In the genomic region with DNA sequence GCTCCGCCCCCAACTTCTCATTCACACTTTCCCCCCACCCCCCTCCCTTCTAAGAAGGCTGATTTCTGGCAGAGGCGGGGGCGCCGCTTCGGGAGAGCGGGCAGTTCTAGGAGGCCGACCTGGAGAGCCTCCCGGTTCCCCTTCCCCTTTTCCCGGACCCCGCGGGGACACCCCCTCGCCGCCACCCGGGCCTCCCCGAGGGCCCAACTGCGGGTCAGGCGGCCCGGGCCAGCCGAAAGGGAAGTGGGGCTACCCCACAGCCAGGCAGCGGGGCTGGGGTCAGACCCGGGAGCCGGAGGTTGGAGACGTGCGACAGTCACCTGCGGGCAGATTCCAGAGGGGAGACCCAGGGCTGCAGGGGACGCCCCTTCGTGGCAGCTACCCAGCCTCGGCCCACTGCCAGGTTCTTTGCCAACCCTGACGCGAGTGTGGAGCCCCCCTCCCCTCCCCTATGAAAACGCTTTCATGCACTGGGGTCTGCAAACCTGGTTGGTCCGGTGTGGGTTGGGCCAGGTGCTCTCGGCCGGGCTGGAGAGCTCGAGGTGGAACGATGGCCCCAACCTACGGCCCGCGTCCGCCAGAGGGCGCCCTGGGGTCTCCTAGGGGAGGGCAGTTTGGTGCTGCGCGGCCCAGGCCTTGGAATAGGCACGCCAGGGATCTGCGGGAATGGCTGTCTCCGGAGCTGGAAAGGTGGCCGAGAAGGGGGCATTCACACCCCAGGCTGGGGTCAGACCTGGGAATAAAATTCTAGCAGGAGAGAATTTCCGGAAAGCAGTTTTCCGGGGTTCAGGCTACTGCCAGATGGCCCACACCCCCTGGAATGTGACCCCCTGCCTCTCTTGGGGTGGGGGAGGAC, we compare ENCODE assay signal across 1 cellular context.
TF ChIP-seq lines count a peak whose summit lies in the region.

No MANE protein-coding gene starts in this region.

TF ChIP-seq in K562, 482 proteins besides CTCF, POLR2A, EP300 and RAD21 (continued from another document and continues in another):
- TF ChIP-seq RREB1 (CRISPR knock-in tag; IDR thresholded peaks at IDR 0.05), result peak; percentile 56; the same call in 1 of the 2 replicates
- 0 out of 2 replicates have a peak, but pooled peaks have one; percentile 34 for TF ChIP-seq ZNF609 (CRISPR knock-in tag; IDR thresholded peaks at IDR 0.05; ENCODE audit: borderline replicate concordance)
- TF ChIP-seq CBX5 (IDR thresholded peaks at IDR 0.05; ENCODE audit: borderline replicate concordance, low read depth), result 0 out of 2 replicates have a peak, but pooled peaks have one; percentile 17
- TF ChIP-seq ZEB2 (IDR thresholded peaks at IDR 0.05), result peak; percentile 97
- TF ChIP-seq CHD4 (IDR thresholded peaks at IDR 0.05; ENCODE audit: insufficient read depth, insufficient replicate concordance, low read depth, low read length, poor library complexity, severe bottlenecking), result peak; percentile 73
- no peak for TF ChIP-seq CAMTA2 (CRISPR knock-in tag; conservative IDR thresholded peaks at IDR 0.05)
- peak; percentile 63; the same call in 1 of the 2 replicates for TF ChIP-seq SP1 (CRISPR knock-in tag; IDR thresholded peaks at IDR 0.05)
- TF ChIP-seq, protein P1, sequence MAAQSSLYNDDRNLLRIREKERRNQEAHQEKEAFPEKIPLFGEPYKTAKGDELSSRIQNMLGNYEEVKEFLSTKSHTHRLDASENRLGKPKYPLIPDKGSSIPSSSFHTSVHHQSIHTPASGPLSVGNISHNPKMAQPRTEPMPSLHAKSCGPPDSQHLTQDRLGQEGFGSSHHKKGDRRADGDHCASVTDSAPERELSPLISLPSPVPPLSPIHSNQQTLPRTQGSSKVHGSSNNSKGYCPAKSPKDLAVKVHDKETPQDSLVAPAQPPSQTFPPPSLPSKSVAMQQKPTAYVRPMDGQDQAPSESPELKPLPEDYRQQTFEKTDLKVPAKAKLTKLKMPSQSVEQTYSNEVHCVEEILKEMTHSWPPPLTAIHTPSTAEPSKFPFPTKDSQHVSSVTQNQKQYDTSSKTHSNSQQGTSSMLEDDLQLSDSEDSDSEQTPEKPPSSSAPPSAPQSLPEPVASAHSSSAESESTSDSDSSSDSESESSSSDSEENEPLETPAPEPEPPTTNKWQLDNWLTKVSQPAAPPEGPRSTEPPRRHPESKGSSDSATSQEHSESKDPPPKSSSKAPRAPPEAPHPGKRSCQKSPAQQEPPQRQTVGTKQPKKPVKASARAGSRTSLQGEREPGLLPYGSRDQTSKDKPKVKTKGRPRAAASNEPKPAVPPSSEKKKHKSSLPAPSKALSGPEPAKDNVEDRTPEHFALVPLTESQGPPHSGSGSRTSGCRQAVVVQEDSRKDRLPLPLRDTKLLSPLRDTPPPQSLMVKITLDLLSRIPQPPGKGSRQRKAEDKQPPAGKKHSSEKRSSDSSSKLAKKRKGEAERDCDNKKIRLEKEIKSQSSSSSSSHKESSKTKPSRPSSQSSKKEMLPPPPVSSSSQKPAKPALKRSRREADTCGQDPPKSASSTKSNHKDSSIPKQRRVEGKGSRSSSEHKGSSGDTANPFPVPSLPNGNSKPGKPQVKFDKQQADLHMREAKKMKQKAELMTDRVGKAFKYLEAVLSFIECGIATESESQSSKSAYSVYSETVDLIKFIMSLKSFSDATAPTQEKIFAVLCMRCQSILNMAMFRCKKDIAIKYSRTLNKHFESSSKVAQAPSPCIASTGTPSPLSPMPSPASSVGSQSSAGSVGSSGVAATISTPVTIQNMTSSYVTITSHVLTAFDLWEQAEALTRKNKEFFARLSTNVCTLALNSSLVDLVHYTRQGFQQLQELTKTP (IDR thresholded peaks at IDR 0.05; ENCODE audit: low read depth in 1 of 2, partially characterized antibody in 2 of 2), result peak in 1 of 2 experiments; percentile 27
- peak; percentile 33 to 50; a peak in 3 of 4 replicates for TF ChIP-seq NRF1 (conservative IDR thresholded peaks at IDR 0.05 in 1 of 2, IDR thresholded peaks at IDR 0.05 in 1 of 2)
- peak; percentile 76 for TF ChIP-seq TFAP4 (CRISPR knock-in tag; IDR thresholded peaks at IDR 0.05; ENCODE audit: borderline replicate concordance)
- peak; percentile 89 to 93 for TF ChIP-seq MAZ (CRISPR knock-in tag; conservative IDR thresholded peaks at IDR 0.05 in 1 of 2, IDR thresholded peaks at IDR 0.05 in 1 of 2)
- 0 out of 2 replicates have a peak, but pooled peaks have one; percentile 5 for TF ChIP-seq KLF16 (IDR thresholded peaks at IDR 0.05)
- TF ChIP-seq ZNF79 (CRISPR knock-in tag; IDR thresholded peaks at IDR 0.05; ENCODE audit: low read depth), result no peak
- TF ChIP-seq TBL1XR1 (IDR thresholded peaks at IDR 0.05; ENCODE audit: low read length in 2 of 2), result no peak
- peak; percentile 33; the same call in 1 of the 2 replicates for TF ChIP-seq TEAD4 (IDR thresholded peaks at IDR 0.05; ENCODE audit: low read length)
- no peak for TF ChIP-seq TEAD4 (CRISPR knock-in tag; IDR thresholded peaks at IDR 0.05; ENCODE audit: borderline replicate concordance)
- no peak for TF ChIP-seq CHD2 (IDR thresholded peaks at IDR 0.05; ENCODE audit: low read depth, low read length)
- TF ChIP-seq NFE2 (IDR thresholded peaks at IDR 0.05; ENCODE audit: low read depth), result no peak
- TF ChIP-seq, protein P2, sequence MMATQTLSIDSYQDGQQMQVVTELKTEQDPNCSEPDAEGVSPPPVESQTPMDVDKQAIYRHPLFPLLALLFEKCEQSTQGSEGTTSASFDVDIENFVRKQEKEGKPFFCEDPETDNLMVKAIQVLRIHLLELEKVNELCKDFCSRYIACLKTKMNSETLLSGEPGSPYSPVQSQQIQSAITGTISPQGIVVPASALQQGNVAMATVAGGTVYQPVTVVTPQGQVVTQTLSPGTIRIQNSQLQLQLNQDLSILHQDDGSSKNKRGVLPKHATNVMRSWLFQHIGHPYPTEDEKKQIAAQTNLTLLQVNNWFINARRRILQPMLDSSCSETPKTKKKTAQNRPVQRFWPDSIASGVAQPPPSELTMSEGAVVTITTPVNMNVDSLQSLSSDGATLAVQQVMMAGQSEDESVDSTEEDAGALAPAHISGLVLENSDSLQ (IDR thresholded peaks at IDR 0.05), result 0 out of 2 replicates have a peak, but pooled peaks have one; percentile 5
- no peak for TF ChIP-seq DACH1 (IDR thresholded peaks at IDR 0.05; ENCODE audit: partially characterized antibody)
- no peak for TF ChIP-seq ZFP30 (CRISPR knock-in tag; IDR thresholded peaks at IDR 0.05; ENCODE audit: borderline replicate concordance)
- TF ChIP-seq RCOR1 (IDR thresholded peaks at IDR 0.05; ENCODE audit: borderline replicate concordance in 1 of 2, low read depth in 2 of 2, low read length in 2 of 2), result peak in 1 of 2 experiments; percentile 78; a peak in 2 of 4 replicates
- 0 out of 2 replicates have a peak, but pooled peaks have one; percentile 14 for TF ChIP-seq SOX6 (IDR thresholded peaks at IDR 0.05)
- peak; percentile 69 for TF ChIP-seq EGR1 (conservative IDR thresholded peaks at IDR 0.05)
- peak; percentile 64 for TF ChIP-seq ZBTB2 (IDR thresholded peaks at IDR 0.05)
- TF ChIP-seq SMAD4 (CRISPR knock-in tag; conservative IDR thresholded peaks at IDR 0.05), result peak; percentile 12
- peak; percentile 34; the same call in 1 of the 2 replicates for TF ChIP-seq MIER1 (IDR thresholded peaks at IDR 0.05; ENCODE audit: low read depth)
- TF ChIP-seq, protein P3, sequence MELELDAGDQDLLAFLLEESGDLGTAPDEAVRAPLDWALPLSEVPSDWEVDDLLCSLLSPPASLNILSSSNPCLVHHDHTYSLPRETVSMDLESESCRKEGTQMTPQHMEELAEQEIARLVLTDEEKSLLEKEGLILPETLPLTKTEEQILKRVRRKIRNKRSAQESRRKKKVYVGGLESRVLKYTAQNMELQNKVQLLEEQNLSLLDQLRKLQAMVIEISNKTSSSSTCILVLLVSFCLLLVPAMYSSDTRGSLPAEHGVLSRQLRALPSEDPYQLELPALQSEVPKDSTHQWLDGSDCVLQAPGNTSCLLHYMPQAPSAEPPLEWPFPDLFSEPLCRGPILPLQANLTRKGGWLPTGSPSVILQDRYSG (tag; conservative IDR thresholded peaks at IDR 0.05; ENCODE audit: low read depth), result no peak
- TF ChIP-seq HDAC1 (IDR thresholded peaks at IDR 0.05), result peak in 1 of 2 experiments; percentile 68; a peak in 2 of 4 replicates
